ENCODE assay signal across 1 cellular context in genomic region chr5:171261361-171261760, GRCh38.
TF ChIP-seq lines count a peak whose summit lies in the region.

No MANE protein-coding gene starts in this region.

TF ChIP-seq in H1, 55 proteins besides CTCF, POLR2A, EP300 and RAD21 (continued from another document):
- TF ChIP-seq CHD7 (IDR thresholded peaks at IDR 0.05; ENCODE audit: insufficient replicate concordance, low read length) = no peak
- no peak for TF ChIP-seq BRCA1 (IDR thresholded peaks at IDR 0.05; ENCODE audit: low read depth, low read length)
- no peak for TF ChIP-seq HDAC2 (IDR thresholded peaks at IDR 0.05; ENCODE audit: borderline replicate concordance in 1 of 2, low read depth in 2 of 2, low read length in 2 of 2)
